ENCODE assay signal across 10 cellular contexts in the genomic region with DNA sequence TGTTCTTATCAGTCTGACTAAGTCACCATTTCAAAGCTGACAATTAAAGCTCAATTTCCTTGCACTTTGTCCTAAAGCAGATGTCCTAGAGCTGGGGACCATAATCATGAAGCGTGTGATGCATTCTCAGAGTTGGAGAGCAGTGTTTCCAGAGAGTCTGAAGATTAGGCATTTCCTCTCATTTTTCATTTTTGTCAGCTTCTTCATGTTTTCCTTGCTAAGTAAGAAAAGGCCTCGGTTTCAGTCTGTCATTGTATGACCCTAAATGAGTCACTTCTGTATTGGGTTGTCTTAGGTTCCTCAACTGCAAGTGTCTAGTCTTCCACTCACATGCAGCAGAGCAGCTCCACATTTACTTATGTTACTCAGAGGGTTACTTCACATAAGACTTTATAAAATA.
DNase-seq lines count a peak whose midpoint lies in the region; ATAC-seq, FAIRE-seq and TF ChIP-seq lines count a peak whose summit lies in the region.
"Had no signal": no experiment of that assay in that cellular context is flagged by ENCODE, and none has a peak within 500 bp of the region (broad histone marks: within the 10 kb centered on the region; RNA-seq: fewer than 3 reads in every experiment).

No MANE protein-coding gene starts in this region.

- TF ChIP-seq CTCF in A673 (conservative IDR thresholded peaks at IDR 0.05; ENCODE audit: low read depth, low read length) (no peak), fibroblast of pulmonary artery (IDR thresholded peaks at IDR 0.05; ENCODE audit: low read length, missing control alignments) (no peak)

- BruUV-seq in A673 (replicated peaks; lab: Mats Ljungman, UMichigan), result no TSS peak

- H3K36me3 ChIP-seq in A673 (ENCODE audit: insufficient read depth, low read length, poor library complexity, severe bottlenecking), result no peaks in the 10 kb centered on the region

- CTCF ChIA-PET in A673 (lab: Charles Lee), result interaction anchor here (0.7 to 1.2 kb wide), 2 partner anchors 120 to 1174 kb away, joined by 3 to 4 read pairs; no protein-coding TSS in a partner anchor

- intact Hi-C loops in A673 (cut with micrococcal nuclease; ENCODE audit: unreplicated experiment), result no loop called here

- no peak overlapping the region for H3K4me3 ChIP-seq in A673 (ENCODE audit: low read depth, low read length, poor library complexity, severe bottlenecking)
- no peak overlapping the region for H3K4me3 ChIP-seq in fibroblast of pulmonary artery (replicated peaks; ENCODE audit: low read depth, low read length)

- DNase-seq in A673 (ENCODE audit: low spot score), result peak; percentile 71
- DNase-seq in SIG-M5 (lab: John Stamatoyannopoulos, UW), result peak; percentile 67
- peak; percentile 70 for DNase-seq in fibroblast of pulmonary artery (ENCODE audit: low read depth)
- DNase-seq in NCI-H187 treated with DMSO at 0.1 percent for 48 hours (lab: John Stamatoyannopoulos, UW), result no peak
- no peak for DNase-seq in midbrain (lab: John Stamatoyannopoulos, UW)
- no peak for DNase-seq in RCC 7860 (ENCODE audit: low spot score)
- no peak for DNase-seq in NCI-H1417 (lab: John Stamatoyannopoulos, UW)
- DNase-seq: cortex of kidney, GOT3 had no signal

- POLR2A ChIA-PET in A673 (lab: Charles Lee; ENCODE audit: low non-redundant PET), result interaction anchor here (0.6 to 0.7 kb wide), 2 partner anchors 145 to 593 kb away, joined by 3 read pairs; no protein-coding TSS in a partner anchor

- no peak for FAIRE-seq in RCC 7860 (lab: Jason Lieb, UNC)

- no peaks in the 10 kb centered on the region for H3K27me3 ChIP-seq in A673 (replicated peaks; ENCODE audit: insufficient read depth, low read depth, low read length, poor library complexity)

- H3K4me1 ChIP-seq in A673 (ENCODE audit: insufficient read depth, low read length, poor library complexity, severe bottlenecking), result peaks cover 8% of the 10 kb centered on the region

- peak overlapping the region; percentile 11 for H3K27ac ChIP-seq in A673 (ENCODE audit: low read depth, low read length, poor library complexity, severe bottlenecking)

- no peaks in the 10 kb centered on the region for H3K9me3 ChIP-seq in A673 (ENCODE audit: low read depth, low read length, poor library complexity, severe bottlenecking)

- ATAC-seq in GM21381 (IDR thresholded peaks at IDR 0.05; ENCODE audit: unreplicated experiment), result peak; percentile 59

Comparison
In these comparisons a context has a peak if more than half of its experiments do, and no peak if none do; other contexts are left out.
1. DNase-seq: peak in A673 (single experiment), SIG-M5 (single experiment) and fibroblast of pulmonary artery (single experiment); none in NCI-H187 treated with DMSO at 0.1 percent for 48 hours (single experiment), midbrain (single experiment), RCC 7860 (single experiment) and NCI-H1417 (0 of 3).